ENCODE assay signal across 14 cellular contexts in the genomic region with DNA sequence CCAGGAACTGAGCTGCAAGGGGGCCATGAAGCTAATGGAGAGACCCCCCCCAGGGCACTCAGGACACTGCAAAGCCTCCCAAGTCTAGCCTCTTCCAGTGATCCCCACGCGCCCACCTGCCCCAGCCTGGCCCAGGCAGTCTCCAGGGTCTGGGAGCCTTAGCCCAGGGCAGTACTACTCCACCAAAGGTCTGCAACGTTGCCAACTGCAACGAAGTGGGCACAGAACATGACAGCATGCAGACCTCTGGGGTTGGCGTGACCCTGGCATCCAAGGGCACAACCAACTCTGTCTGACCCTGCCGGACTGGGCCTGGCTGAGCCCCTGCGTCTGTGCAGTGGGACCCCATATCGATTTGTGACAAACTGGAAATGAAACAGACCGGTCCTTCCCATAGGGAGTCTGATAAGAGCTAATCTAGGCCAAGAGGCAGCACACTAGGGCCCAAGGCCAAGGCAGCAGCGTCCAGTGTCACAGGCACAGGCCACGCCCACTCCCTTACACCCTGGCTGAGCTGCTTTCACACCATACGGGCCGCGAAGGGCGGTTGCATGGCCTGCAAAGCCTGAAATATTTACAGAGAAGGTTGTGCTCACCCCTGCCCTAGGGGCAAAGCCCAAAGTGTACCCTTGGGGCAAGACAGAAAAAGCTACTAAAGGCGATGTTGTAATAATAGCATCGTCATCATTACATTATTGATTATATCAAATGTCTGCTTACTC.
A peak's percentile ranks its signal among the peaks of the same experiment; 100 is the strongest.
DNase-seq lines count a peak whose midpoint lies in the region; ATAC-seq and TF ChIP-seq lines count a peak whose summit lies in the region.
"Had no signal": no experiment of that assay in that cellular context is flagged by ENCODE, and none has a peak within 500 bp of the region (broad histone marks: within the 10 kb centered on the region; RNA-seq: fewer than 3 reads in every experiment).

No MANE protein-coding gene starts in this region.

- H3K36me3 ChIP-seq in heart left ventricle (peaks cover 0 to 67% (median 24%) of the 10 kb centered on the region in 9 donors), aorta (ENCODE audit: control insufficient read depth in 1 of 2, insufficient read depth in 2 of 2, low read length in 1 of 2) (no peaks in the 10 kb centered on the region), mesenchymal stem cell (ENCODE audit: control insufficient read depth in 1 of 2, insufficient read depth in 2 of 2, low read depth in 1 of 2, low read length in 2 of 2) (peaks cover 38 to 93% of the 10 kb centered on the region in 2 experiments)
- H3K36me3 ChIP-seq: ovary had no signal

- no peak overlapping the region for H2BK120ac ChIP-seq in mesenchymal stem cell (ENCODE audit: low read depth, low read length)

- no peak overlapping the region for H3K4me3 ChIP-seq in heart left ventricle
- no peak overlapping the region for H3K4me3 ChIP-seq in aorta (ENCODE audit: low read length in 2 of 2)
- H3K4me3 ChIP-seq in mesenchymal stem cell (ENCODE audit: insufficient read depth in 1 of 2, low read depth in 1 of 2, low read length in 2 of 2): no peak overlapping the region
- H3K4me3 ChIP-seq: ovary had no signal

- no peak overlapping the region for H2AK5ac ChIP-seq in mesenchymal stem cell (ENCODE audit: low read length, severe bottlenecking)

- H4K91ac ChIP-seq in mesenchymal stem cell (ENCODE audit: low read length): no peak overlapping the region

- H4K8ac ChIP-seq in mesenchymal stem cell (ENCODE audit: low read length): no peak overlapping the region

- no peak overlapping the region for H3K4me2 ChIP-seq in mesenchymal stem cell (ENCODE audit: low read length, poor library complexity, severe bottlenecking)

- H3K27ac ChIP-seq in angular gyrus (ENCODE audit: low read depth, low read length): peak overlapping the region; percentile 46
- peak overlapping the region in 9 of 12 donors; percentile 0 to 70 (median 44) for H3K27ac ChIP-seq in heart left ventricle
- H3K27ac ChIP-seq in aorta (ENCODE audit: low read depth in 1 of 2, low read length in 2 of 2): no peak overlapping the region
- no peak overlapping the region for H3K27ac ChIP-seq in mesenchymal stem cell (ENCODE audit: low read length, poor library complexity, severe bottlenecking)
- H3K27ac ChIP-seq: ovary had no signal

- H3K18ac ChIP-seq in mesenchymal stem cell (ENCODE audit: low read depth in 1 of 2, low read length in 2 of 2): peak overlapping the region in 1 of 2 experiments; percentile 5

- ATAC-seq in heart left ventricle: peak; percentile 87 to 93 (median 92)
- peak; percentile 77 for ATAC-seq in aorta (ENCODE audit: low FRiP score)
- ATAC-seq in HG03378 (IDR thresholded peaks at IDR 0.05; ENCODE audit: unreplicated experiment): no peak
- ATAC-seq: activated CD8-positive, alpha-beta memory T cell treated with anti-CD3 and anti-CD28 coated beads, Interleukin-2, amount 10 ng/mL, durations not matched to agents 7 days and 5 days; Panc1 had no signal

- no peak overlapping the region for H3K14ac ChIP-seq in mesenchymal stem cell (ENCODE audit: low read length in 2 of 2)

- no peak overlapping the region for H2BK5ac ChIP-seq in mesenchymal stem cell (ENCODE audit: low read depth, low read length, poor library complexity, severe bottlenecking)

- 36 to 42% (median 38%) methylated on average over 9 to 17 of the region's 17 CpGs for WGBS in heart left ventricle, 4 donors
- 41 to 42% methylated on average over 17 of the region's 17 CpGs for WGBS in aorta, 2 donors
- 89% methylated on average over 17 of the region's 17 CpGs for WGBS in mesenchymal stem cell

- H2BK15ac ChIP-seq in mesenchymal stem cell (ENCODE audit: low read depth, poor library complexity, severe bottlenecking): no peak overlapping the region

- H2AFZ ChIP-seq in mesenchymal stem cell (ENCODE audit: low read depth, low read length): no peak overlapping the region

- H3K4ac ChIP-seq in mesenchymal stem cell (ENCODE audit: low read depth in 1 of 2, low read length in 2 of 2): no peak overlapping the region

- no peak overlapping the region for H3K9ac ChIP-seq in mesenchymal stem cell (ENCODE audit: low read length)

- TF ChIP-seq POLR2A in heart left ventricle (IDR thresholded peaks at IDR 0.05): no peak

- H3K4me1 ChIP-seq in heart left ventricle (peaks cover 10 to 85% (median 64%) of the 10 kb centered on the region in 12 donors), aorta (ENCODE audit: control insufficient read depth in 1 of 2, insufficient read depth in 2 of 2, low read length in 2 of 2) (no peaks in the 10 kb centered on the region), mesenchymal stem cell (ENCODE audit: control insufficient read depth, insufficient read depth, low read depth, low read length) (peaks cover 49% of the 10 kb centered on the region)

- H3K79me1 ChIP-seq in mesenchymal stem cell (replicated peaks; ENCODE audit: low read length, poor library complexity, severe bottlenecking): peaks cover 35% of the 10 kb centered on the region

- TF ChIP-seq CTCF in heart left ventricle (IDR thresholded peaks at IDR 0.05): no peak

- H3K9me3 ChIP-seq in heart left ventricle (no peaks in the 10 kb centered on the region), aorta (ENCODE audit: control insufficient read depth, low read length) (no peaks in the 10 kb centered on the region), mesenchymal stem cell (ENCODE audit: control insufficient read depth, low read length) (no peaks in the 10 kb centered on the region)
- H3K9me3 ChIP-seq: ovary had no signal

- peak; percentile 87 to 96 (median 90) for DNase-seq in heart left ventricle
- peak in 39 of 56 donors; percentile 11 to 80 (median 46) for DNase-seq in nucleus accumbens (lab: John Stamatoyannopoulos, UW)
- peak in 1 of 2 donors; percentile 78 for DNase-seq in aorta
- no peak for DNase-seq in GM03348 (ENCODE audit: low spot score)
- DNase-seq in mesenchymal stem cell: no peak
- DNase-seq: activated CD8-positive, alpha-beta memory T cell treated with anti-CD3 and anti-CD28 coated beads, Interleukin-2, amount 10 ng/mL, durations not matched to agents 7 days and 5 days; activated naive CD8-positive, alpha-beta T cell treated with anti-CD3 and anti-CD28 coated beads for 36 hours; dermis blood vessel endothelial cell; NCI-H2227 treated with DMSO at 0.1 percent for 48 hours; stimulated activated CD4-positive, alpha-beta T cell treated with anti-CD3 and anti-CD28 coated beads, Interleukin-4, amount 100 ng/mL, for 4 hours had no signal

- intact Hi-C loops in heart left ventricle (cut with DNase I): loop anchor here in 3 of 10 donors (5.0 to 10.0 kb wide), 2 partner anchors 33 to 106 kb away; no protein-coding TSS in a partner anchor
- intact Hi-C loops in aorta (cut with DNase I): no loop called here

- no peak overlapping the region for H2BK12ac ChIP-seq in mesenchymal stem cell (ENCODE audit: low read length in 2 of 2)

- H3K23ac ChIP-seq in mesenchymal stem cell (ENCODE audit: low read length in 2 of 2): no peak overlapping the region

- H3K27me3 ChIP-seq in heart left ventricle (no peaks in the 10 kb centered on the region), aorta (ENCODE audit: control insufficient read depth in 1 of 2, insufficient read depth in 2 of 2, low read length in 1 of 2) (no peaks in the 10 kb centered on the region), mesenchymal stem cell (ENCODE audit: control insufficient read depth in 1 of 2, insufficient read depth in 1 of 2, low read length in 2 of 2) (no peaks in the 10 kb centered on the region)
- H3K27me3 ChIP-seq: ovary had no signal

Comparison
In these comparisons a context has a peak if more than half of its experiments do, and no peak if none do; other contexts are left out.
1. H3K27ac ChIP-seq: peak in angular gyrus (single experiment) and heart left ventricle (9 of 12); none in aorta (0 of 2) and mesenchymal stem cell (single experiment).
2. DNase-seq: peak in heart left ventricle (5 of 5) and nucleus accumbens (39 of 56); none in GM03348 (single experiment) and mesenchymal stem cell (single experiment).